10 cellular contexts compared by ENCODE assay signal in the genomic region with DNA sequence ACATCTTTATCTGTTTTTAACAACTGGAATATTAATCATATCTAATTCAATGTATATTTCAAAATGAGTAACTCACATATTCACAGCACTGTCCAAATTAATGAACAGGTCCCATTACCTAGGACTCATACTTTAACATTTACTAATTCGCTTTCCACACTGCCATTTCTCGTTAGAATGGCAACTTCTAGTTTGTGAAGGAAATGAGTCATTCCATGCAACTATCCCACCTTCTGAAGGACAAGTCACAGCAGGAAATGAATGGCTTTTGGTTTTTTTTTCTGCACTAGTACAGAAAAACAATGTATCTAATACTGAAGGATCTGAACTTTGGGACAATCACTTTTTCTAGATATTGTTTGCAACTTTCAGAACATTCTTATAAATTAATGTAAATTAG. TPM values are rescaled to one million over a fixed set of nuclear protein-coding genes. Genes with fewer than 3 reads are reported as not detected.
DNase-seq lines count a peak whose midpoint lies in the region; ATAC-seq and TF ChIP-seq lines count a peak whose summit lies in the region.
"Had no signal": no experiment of that assay in that cellular context is flagged by ENCODE, and none has a peak within 500 bp of the region (broad histone marks: within the 10 kb centered on the region; RNA-seq: fewer than 3 reads in every experiment).

No MANE protein-coding gene starts in this region.

- no peak overlapping the region for H3K4me3 Mint-ChIP-seq in activated CD4-positive, alpha-beta memory T cell treated with anti-CD3 and anti-CD28 coated beads for 36 hours
- H3K4me3 Mint-ChIP-seq: neural crest cell had no signal

- CTCF ChIA-PET in activated CD4-positive, alpha-beta memory T cell treated with anti-CD3 and anti-CD28 coated beads for 36 hours (lab: Charles Lee): interaction anchor here (1.3 to 1.4 kb wide), 2 partner anchors 9 to 31 kb away, joined by 3 read pairs; no protein-coding TSS in a partner anchor

- DNase-seq in OCI-M1 (lab: John Stamatoyannopoulos, UW) (peak; percentile 48), foreskin keratinocyte (peak; percentile 85 to 95), islet precursor cell (no peak), cardiac septum (ENCODE audit: low spot score) (no peak), NCI-H2227 (lab: John Stamatoyannopoulos, UW; ENCODE audit: unreplicated experiment) (no peak)
- no peak for DNase-seq in activated CD4-positive, alpha-beta memory T cell treated with anti-CD3 and anti-CD28 coated beads for 36 hours
- DNase-seq: NCI-H2227 treated with DMSO at 0.1 percent for 48 hours had no signal

- no peak overlapping the region for H3K4me3 ChIP-seq in BLaER1 treated with 17β-estradiol and CSF1 and Interleukin-3, amounts not matched to agents 10 nM and 100 nM

- H3K27me3 Mint-ChIP-seq in activated CD4-positive, alpha-beta memory T cell treated with anti-CD3 and anti-CD28 coated beads for 36 hours: peaks cover 6% of the 10 kb centered on the region

- H3K27ac ChIP-seq in BLaER1 treated with 17β-estradiol and CSF1 and Interleukin-3, amounts not matched to agents 10 nM and 100 nM: peak overlapping the region in 3 of 11 experiments; percentile 18 to 32 (median 26); a peak in 4 of 22 replicates
- H3K27ac ChIP-seq in foreskin keratinocyte: peak overlapping the region; percentile 82

- H3K4me2 ChIP-seq in BLaER1 treated with 17β-estradiol and CSF1 and Interleukin-3, amounts not matched to agents 10 nM and 100 nM: peak overlapping the region in 7 of 11 experiments; percentile 29 to 86 (median 66); a peak in 13 of 22 replicates

- H4K20me1 ChIP-seq in BLaER1 treated with 17β-estradiol and CSF1 and Interleukin-3, amounts not matched to agents 10 nM and 100 nM: peaks cover 0 to 30% (median 0%) of the 10 kb centered on the region in 11 experiments; a peak in 2 of 22 replicates

- POLR2A ChIA-PET in activated CD4-positive, alpha-beta memory T cell treated with anti-CD3 and anti-CD28 coated beads for 36 hours (lab: Charles Lee): no interaction called here

- peaks cover 4 to 19% (median 10%) of the 10 kb centered on the region in 11 experiments for H3K9me3 ChIP-seq in BLaER1 treated with 17β-estradiol and CSF1 and Interleukin-3, amounts not matched to agents 10 nM and 100 nM (replicated peaks in 1 of 11)

- H3K4me1 Mint-ChIP-seq in activated CD4-positive, alpha-beta memory T cell treated with anti-CD3 and anti-CD28 coated beads for 36 hours (ENCODE audit: low read depth): peaks cover 14% of the 10 kb centered on the region

- no peaks in the 10 kb centered on the region for H3K27me3 ChIP-seq in BLaER1 treated with 17β-estradiol and CSF1 and Interleukin-3, amounts not matched to agents 10 nM and 100 nM
- H3K27me3 ChIP-seq in foreskin keratinocyte: no peaks in the 10 kb centered on the region

- peaks cover 5% of the 10 kb centered on the region for H3K9me3 Mint-ChIP-seq in activated CD4-positive, alpha-beta memory T cell treated with anti-CD3 and anti-CD28 coated beads for 36 hours
- H3K9me3 Mint-ChIP-seq: neural crest cell had no signal

- TF ChIP-seq CTCF in foreskin keratinocyte (conservative IDR thresholded peaks at IDR 0.05): no peak

- peaks cover 0 to 4% (median 0%) of the 10 kb centered on the region in 11 experiments; a peak in 3 of 22 replicates for H3K36me3 ChIP-seq in BLaER1 treated with 17β-estradiol and CSF1 and Interleukin-3, amounts not matched to agents 10 nM and 100 nM

- H3K36me3 Mint-ChIP-seq in activated CD4-positive, alpha-beta memory T cell treated with anti-CD3 and anti-CD28 coated beads for 36 hours: no peaks in the 10 kb centered on the region

- intact Hi-C loops in activated CD4-positive, alpha-beta memory T cell treated with anti-CD3 and anti-CD28 coated beads for 36 hours (cut with micrococcal nuclease): loop anchor here (2.0 kb wide), 1 partner anchor 133 kb away; no protein-coding TSS in a partner anchor
- intact Hi-C loops in cardiac septum (cut with DNase I): no loop called here

- no peak overlapping the region for H3K27ac Mint-ChIP-seq in activated CD4-positive, alpha-beta memory T cell treated with anti-CD3 and anti-CD28 coated beads for 36 hours

- peaks cover 0 to 88% (median 20%) of the 10 kb centered on the region in 10 experiments; a peak in 14 of 20 replicates for H3K4me1 ChIP-seq in BLaER1 treated with 17β-estradiol and CSF1 and Interleukin-3, amounts not matched to agents 10 nM and 100 nM
- H3K4me1 ChIP-seq in foreskin keratinocyte: peaks cover 51% of the 10 kb centered on the region

- no peak overlapping the region for H3K9ac ChIP-seq in BLaER1 treated with 17β-estradiol and CSF1 and Interleukin-3, amounts not matched to agents 10 nM and 100 nM

- peak; percentile 84 for ATAC-seq in GM21825 (IDR thresholded peaks at IDR 0.05; ENCODE audit: unreplicated experiment)
- ATAC-seq in foreskin keratinocyte: peak; percentile 87

RNA-seq across cellular contexts. Expression of gene IFNK, which starts 24.6 kb away (rescaled TPM):
- 55.8 and 72.0 TPM in 2 replicates for total RNA-seq in foreskin keratinocyte
- polyA plus RNA-seq in foreskin keratinocyte: 46.5 and 57.3 TPM in 2 replicates
- not detected for total RNA-seq in activated CD4-positive, alpha-beta memory T cell treated with anti-CD3 and anti-CD28 coated beads for 36 hours
- not detected for total RNA-seq in cardiac septum
- total RNA-seq: neural crest cell had no signal

RNA-seq across cellular contexts. Expression of gene MOB3B, which starts 30.1 kb away (rescaled TPM):
- total RNA-seq in foreskin keratinocyte (27.7 and 35.0 TPM in 2 replicates), cardiac septum (0.51 TPM)
- 10.6 and 16.8 TPM in 2 replicates for polyA plus RNA-seq in foreskin keratinocyte
- total RNA-seq in activated CD4-positive, alpha-beta memory T cell treated with anti-CD3 and anti-CD28 coated beads for 36 hours: under 1 TPM; 0.34 to 0.38 TPM

Comparison
In these comparisons a context has a peak if more than half of its experiments do, and no peak if none do; other contexts are left out.
1. DNase-seq: peak in OCI-M1 (single experiment) and foreskin keratinocyte (2 of 2); none in activated CD4-positive, alpha-beta memory T cell treated with anti-CD3 and anti-CD28 coated beads for 36 hours (single experiment), islet precursor cell (single experiment), cardiac septum (single experiment) and NCI-H2227 (single experiment).
2. RNA of gene IFNK, which starts 24.6 kb away (total RNA-seq): 55.8 to 72.0 TPM in foreskin keratinocyte; not detected in activated CD4-positive, alpha-beta memory T cell treated with anti-CD3 and anti-CD28 coated beads for 36 hours and not detected in cardiac septum (single experiment); every median in the first group is over 10 times any median in the second.
3. RNA of gene MOB3B, which starts 30.1 kb away (total RNA-seq): 27.7 to 35.0 TPM in foreskin keratinocyte; 0.51 TPM in cardiac septum (single experiment) and 0.34 to 0.38 TPM in activated CD4-positive, alpha-beta memory T cell treated with anti-CD3 and anti-CD28 coated beads for 36 hours; every median in the first group is over 10 times any median in the second.